In genomic region chr2:60998628-60999545, GRCh38 we compare ENCODE assay signal across 1 cellular context.
TF ChIP-seq lines count a peak whose summit lies in the region.

No MANE protein-coding gene starts in this region.

TF ChIP-seq in GM23338, 12 proteins besides CTCF, POLR2A, EP300 and RAD21 (continued from another document):
- TF ChIP-seq ZNF462 (CRISPR knock-in tag; IDR thresholded peaks at IDR 0.05) (no peak), STAT1 (IDR thresholded peaks at IDR 0.05; ENCODE audit: unreplicated experiment) (no peak), ZNF331 (CRISPR knock-in tag; IDR thresholded peaks at IDR 0.05; ENCODE audit: low read depth) (no peak), ZNF114 (CRISPR knock-in tag; IDR thresholded peaks at IDR 0.05) (no peak), REST (IDR thresholded peaks at IDR 0.05; ENCODE audit: unreplicated experiment) (no peak), NANOG (IDR thresholded peaks at IDR 0.05; ENCODE audit: borderline replicate concordance) (no peak), EZH2phosphoT487 (IDR thresholded peaks at IDR 0.05; ENCODE audit: unreplicated experiment) (no peak), EZH2 (IDR thresholded peaks at IDR 0.05; ENCODE audit: low read depth, unreplicated experiment) (no peak), JUNB (IDR thresholded peaks at IDR 0.05; ENCODE audit: unreplicated experiment) (no peak), ETS1 (IDR thresholded peaks at IDR 0.05) (no peak), CREB1 (CRISPR knock-in tag; IDR thresholded peaks at IDR 0.05; ENCODE audit: low read depth) (no peak)
